8 cellular contexts compared by ENCODE assay signal in the genomic region with DNA sequence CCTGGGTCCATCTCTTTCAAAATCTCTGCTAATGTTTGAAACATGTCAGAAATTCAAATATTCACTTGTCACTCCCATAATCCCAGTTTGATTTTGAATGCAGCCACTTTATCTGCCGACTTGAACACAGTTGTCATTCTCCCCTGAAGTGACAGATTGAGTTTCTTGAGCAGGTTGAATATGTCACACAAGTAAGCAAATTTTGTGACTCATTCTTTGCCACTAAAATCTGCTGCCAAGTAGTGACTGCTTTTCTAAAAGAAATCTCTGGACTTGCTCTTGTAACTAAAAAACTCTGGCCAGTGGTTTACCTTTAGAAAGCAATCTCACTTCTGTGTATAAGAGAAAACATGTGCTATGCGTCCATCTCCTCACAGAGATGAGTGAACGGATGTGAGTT.
"Had no signal": no experiment of that assay in that cellular context is flagged by ENCODE, and none has a peak within 500 bp of the region (broad histone marks: within the 10 kb centered on the region; RNA-seq: fewer than 3 reads in every experiment).

No MANE protein-coding gene starts in this region.

- H3K4me3 ChIP-seq: GM23248, HAP-1 had no signal

- H3K4me1 ChIP-seq: HAP-1 had no signal

- ATAC-seq: HCT116, HepG2 had no signal

- H3K9ac ChIP-seq: GM23248 had no signal

- H2AFZ ChIP-seq: GM23248 had no signal

- DNase-seq: GM23248, GOT3, H7, HFFc6 had no signal

- H3K9me3 ChIP-seq: HAP-1 had no signal

- H3K36me3 ChIP-seq: HAP-1 had no signal

- H3K27ac ChIP-seq: GM23248, HL-60 had no signal

- FAIRE-seq: HepG2 had no signal
